Comparison of ENCODE assay signal across 8 cellular contexts in genomic region chr18:37565138-37565984, GRCh38. TPM values are rescaled to one million over a fixed set of nuclear protein-coding genes. Genes with fewer than 3 reads are reported as not detected.
A peak's percentile ranks its signal among the peaks of the same experiment; 100 is the strongest.
DNase-seq lines count a peak whose midpoint lies in the region; ATAC-seq and TF ChIP-seq lines count a peak whose summit lies in the region.

Gene CELF4 (minus strand): TSS chr18:37565798.

- CTCF ChIA-PET in activated CD4-positive, alpha-beta memory T cell treated with anti-CD3 and anti-CD28 coated beads for 36 hours (lab: Charles Lee), result no interaction called here

- peaks cover 15% of the 10 kb centered on the region for H3K4me1 ChIP-seq in HUES48 (ENCODE audit: control insufficient read depth, insufficient read depth, low read length)
- H3K4me1 ChIP-seq in psoas muscle, result peaks cover 11% of the 10 kb centered on the region

- H3K27me3 Mint-ChIP-seq in activated CD4-positive, alpha-beta memory T cell treated with anti-CD3 and anti-CD28 coated beads for 36 hours, result peaks cover 60% of the 10 kb centered on the region

- H3K36me3 ChIP-seq in HUES48 (ENCODE audit: control insufficient read depth, insufficient read depth, low read length) (no peaks in the 10 kb centered on the region), psoas muscle (ENCODE audit: insufficient read depth in 1 of 2, low read depth in 1 of 2) (no peaks in the 10 kb centered on the region)

- peak within 1 kb of the TSS; percentile 55 for H3K4me3 ChIP-seq in AG09309 (ENCODE audit: control insufficient read depth, low read depth, low read length)
- H3K4me3 ChIP-seq in HUES48 (ENCODE audit: low read depth, low read length), result peak within 1 kb of the TSS; percentile 76
- peak within 1 kb of the TSS; percentile 73 for H3K4me3 ChIP-seq in psoas muscle

- TF ChIP-seq CTCF in AG09309 (IDR thresholded peaks at IDR 0.05; ENCODE audit: control insufficient read depth, insufficient read depth, low read depth, low read length, missing control alignments) (no peak), psoas muscle (IDR thresholded peaks at IDR 0.05) (no peak)

- POLR2A ChIA-PET in activated CD4-positive, alpha-beta memory T cell treated with anti-CD3 and anti-CD28 coated beads for 36 hours (lab: Charles Lee), result no interaction called here

- H3K9ac ChIP-seq in HUES48 (ENCODE audit: low read depth, low read length), result no peak within 1 kb of the TSS

- intact Hi-C loops in activated CD4-positive, alpha-beta memory T cell treated with anti-CD3 and anti-CD28 coated beads for 36 hours (cut with micrococcal nuclease), result no loop called here
- intact Hi-C loops in Right ventricle myocardium superior (cut with DNase I), result no loop called here
- intact Hi-C loops in psoas muscle (cut with DNase I), result no loop called here

- no peaks in the 10 kb centered on the region for H3K9me3 Mint-ChIP-seq in activated CD4-positive, alpha-beta memory T cell treated with anti-CD3 and anti-CD28 coated beads for 36 hours

- peaks cover 97% of the 10 kb centered on the region for H3K27me3 ChIP-seq in HUES48 (ENCODE audit: control insufficient read depth, insufficient read depth, low read length)
- peaks cover 3 to 79% (median 30%) of the 10 kb centered on the region in 3 donors for H3K27me3 ChIP-seq in psoas muscle (ENCODE audit: insufficient read depth in 3 of 3, low read length in 2 of 3)

- peak within 1 kb of the TSS; percentile 16 for H3K4me3 Mint-ChIP-seq in activated CD4-positive, alpha-beta memory T cell treated with anti-CD3 and anti-CD28 coated beads for 36 hours

- no peaks in the 10 kb centered on the region for H3K36me3 Mint-ChIP-seq in activated CD4-positive, alpha-beta memory T cell treated with anti-CD3 and anti-CD28 coated beads for 36 hours

- H3K27ac Mint-ChIP-seq in activated CD4-positive, alpha-beta memory T cell treated with anti-CD3 and anti-CD28 coated beads for 36 hours, result no peak within 1 kb of the TSS

- H3K9me3 ChIP-seq in HUES48 (ENCODE audit: control insufficient read depth, insufficient read depth, low read length) (no peaks in the 10 kb centered on the region), psoas muscle (no peaks in the 10 kb centered on the region)

- H3K4me1 Mint-ChIP-seq in activated CD4-positive, alpha-beta memory T cell treated with anti-CD3 and anti-CD28 coated beads for 36 hours (ENCODE audit: low read depth), result peaks cover 12% of the 10 kb centered on the region

- DNase-seq in AG09309 (ENCODE audit: low read depth), result no peak
- no peak for DNase-seq in activated CD4-positive, alpha-beta memory T cell treated with anti-CD3 and anti-CD28 coated beads for 36 hours
- no peak for DNase-seq in Right ventricle myocardium superior
- no peak for DNase-seq in psoas muscle
- no peak for DNase-seq in central memory CD4-positive, alpha-beta T cell

- 1 to 2% (median 2%) methylated on average over 59 of the region's 59 CpGs for WGBS in psoas muscle, 3 donors

- ATAC-seq in Right ventricle myocardium superior (ENCODE audit: poor library complexity) (peak; percentile 54), psoas muscle (peak in 3 of 4 donors; percentile 20 to 50 (median 26)), GM21381 (IDR thresholded peaks at IDR 0.05; ENCODE audit: unreplicated experiment) (no peak), GM18868 (IDR thresholded peaks at IDR 0.05; ENCODE audit: unreplicated experiment) (no peak)

- H3K27ac ChIP-seq in HUES48 (ENCODE audit: low read depth, low read length), result no peak within 1 kb of the TSS
- H3K27ac ChIP-seq in psoas muscle, result no peak within 1 kb of the TSS

RNA-seq across cellular contexts. Expression of gene CELF4, which starts in this region (rescaled TPM):
- total RNA-seq in activated CD4-positive, alpha-beta memory T cell treated with anti-CD3 and anti-CD28 coated beads for 36 hours, result not detected
- total RNA-seq in Right ventricle myocardium superior (0.19 TPM), psoas muscle (under 1 TPM in 2 of 4 donors, not detected in 2; 0.17 to 0.28 TPM)
- under 1 TPM in 2 of 3 donors, not detected in 1; 0.17 TPM for polyA plus RNA-seq in psoas muscle

Comparison
In these comparisons a context has a peak if more than half of its experiments do, and no peak if none do; other contexts are left out.
1. Peak in ATAC-seq in Right ventricle myocardium superior; RNA of the gene not detected or under 1 TPM.
2. Peak in ATAC-seq and H3K4me3 ChIP-seq in psoas muscle; RNA of the gene not detected or under 1 TPM.